13 cellular contexts compared by ENCODE assay signal in genomic region chr7:106247827-106248201, GRCh38.
"Had no signal": no experiment of that assay in that cellular context is flagged by ENCODE, and none has a peak within 500 bp of the region (broad histone marks: within the 10 kb centered on the region; RNA-seq: fewer than 3 reads in every experiment).

No MANE protein-coding gene starts in this region.

- H3K4me1 Mint-ChIP-seq: activated CD4-positive, alpha-beta memory T cell treated with anti-CD3 and anti-CD28 coated beads, Interleukin-2, amount 10 ng/mL, durations not matched to agents 7 days and 5 days; neural progenitor cell; stimulated activated memory B cell treated with anti-CD40 and anti-IgM and Interleukin-4, amounts not matched to agents 10 μg/mL and 1 μg/mL and 100 μg/mL, for 72 hours had no signal

- DNase-seq: activated CD4-positive, alpha-beta memory T cell treated with anti-CD3 and anti-CD28 coated beads, Interleukin-2, amount 10 ng/mL, durations not matched to agents 7 days and 5 days; activated CD4-positive, alpha-beta T cell treated with anti-CD3 and anti-CD28 coated beads for 1 hour; activated CD8-positive, alpha-beta memory T cell treated with anti-CD3 and anti-CD28 coated beads, Interleukin-2, amount 50 U/mL, for 48 hours; activated gamma-delta T cell; heart left ventricle; retina; small intestine; SW 1271; T-helper 9 cell had no signal

- H3K4me3 Mint-ChIP-seq: activated CD4-positive, alpha-beta memory T cell treated with anti-CD3 and anti-CD28 coated beads, Interleukin-2, amount 10 ng/mL, durations not matched to agents 7 days and 5 days; neural progenitor cell; stimulated activated memory B cell treated with anti-CD40 and anti-IgM and Interleukin-4, amounts not matched to agents 10 μg/mL and 1 μg/mL and 100 μg/mL, for 72 hours; type B pancreatic cell had no signal

- H3K27me3 Mint-ChIP-seq: activated CD4-positive, alpha-beta memory T cell treated with anti-CD3 and anti-CD28 coated beads, Interleukin-2, amount 10 ng/mL, durations not matched to agents 7 days and 5 days; stimulated activated memory B cell treated with anti-CD40 and anti-IgM and Interleukin-4, amounts not matched to agents 10 μg/mL and 1 μg/mL and 100 μg/mL, for 72 hours; type B pancreatic cell had no signal

- ATAC-seq: stimulated activated memory B cell treated with anti-CD40 and anti-IgM and Interleukin-4, amounts not matched to agents 10 μg/mL and 1 μg/mL and 100 μg/mL, for 72 hours had no signal

- H3K27ac Mint-ChIP-seq: activated CD4-positive, alpha-beta memory T cell treated with anti-CD3 and anti-CD28 coated beads, Interleukin-2, amount 10 ng/mL, durations not matched to agents 7 days and 5 days; neural progenitor cell; stimulated activated memory B cell treated with anti-CD40 and anti-IgM and Interleukin-4, amounts not matched to agents 10 μg/mL and 1 μg/mL and 100 μg/mL, for 72 hours; type B pancreatic cell had no signal

- H3K9me3 ChIP-seq: SJSA1 had no signal
